In genomic region chr1:46248122-46248920, GRCh38 we compare ENCODE assay signal across 6 cellular contexts. TPM values are rescaled to one million over a fixed set of nuclear protein-coding genes. Genes with fewer than 3 reads are reported as not detected.
DNase-seq lines count a peak whose midpoint lies in the region.

No MANE protein-coding gene starts in this region.

- no peak overlapping the region for H4K91ac ChIP-seq in trophoblast cell (ENCODE audit: low read depth, low read length)

- H3K18ac ChIP-seq in trophoblast cell (ENCODE audit: low read length): no peak overlapping the region

- peak overlapping the region; percentile 86 for H3K23ac ChIP-seq in trophoblast cell (ENCODE audit: low read length)

- no peak overlapping the region for H2AK5ac ChIP-seq in trophoblast cell (ENCODE audit: low read length)

- H4K8ac ChIP-seq in trophoblast cell (ENCODE audit: low read depth, low read length): no peak overlapping the region

- H4K12ac ChIP-seq in trophoblast cell (ENCODE audit: low read depth, low read length): peak overlapping the region; percentile 13

- no peak overlapping the region for H2BK120ac ChIP-seq in trophoblast cell (ENCODE audit: insufficient read depth, low read length, poor library complexity)

- peaks cover 4% of the 10 kb centered on the region for H3K79me1 ChIP-seq in trophoblast cell (ENCODE audit: low read length)

- peak overlapping the region; percentile 46 for H2AFZ ChIP-seq in trophoblast cell (ENCODE audit: insufficient read depth, low read length, poor library complexity)

- peaks cover 6 to 14% of the 10 kb centered on the region in 2 experiments for H3K36me3 ChIP-seq in trophoblast cell (ENCODE audit: control insufficient read depth in 1 of 2, insufficient read depth in 2 of 2, low read length in 2 of 2)

- H3K4me2 ChIP-seq in trophoblast cell (ENCODE audit: low read length): peak overlapping the region; percentile 85

- H3K9ac ChIP-seq in trophoblast cell (ENCODE audit: low read length): peak overlapping the region; percentile 86

- H3K4ac ChIP-seq in trophoblast cell (ENCODE audit: low read depth, low read length): peak overlapping the region; percentile 0

- DNase-seq in DMS 273 (lab: John Stamatoyannopoulos, UW; ENCODE audit: unreplicated experiment) (peak; percentile 86), DMS 273 treated with DMSO at 0.1 percent for 48 hours (lab: John Stamatoyannopoulos, UW) (no peak), NCI-H446 treated with DMSO at 0.1 percent for 48 hours (lab: John Stamatoyannopoulos, UW) (peak; percentile 27), cerebellar cortex (ENCODE audit: low spot score) (peak; percentile 28), trophoblast cell (no peak), midbrain (lab: John Stamatoyannopoulos, UW) (no peak)

- H3K79me2 ChIP-seq in trophoblast cell (ENCODE audit: control insufficient read depth, insufficient read depth, low read length, poor library complexity): peaks cover 4% of the 10 kb centered on the region

- no peak overlapping the region for H2BK5ac ChIP-seq in trophoblast cell (ENCODE audit: low read depth, low read length, poor library complexity)

- H3K9me3 ChIP-seq in trophoblast cell (ENCODE audit: insufficient read depth, low read depth, low read length): peaks cover 2% of the 10 kb centered on the region

- no CpG with 5 or more reads among the region's 7 CpGs for WGBS in trophoblast cell (ENCODE audit: extremely low coverage, insufficient coverage, insufficient read length)

- H3K14ac ChIP-seq in trophoblast cell (ENCODE audit: low read length): no peak overlapping the region

- no peak overlapping the region for H3K27ac ChIP-seq in trophoblast cell (ENCODE audit: low read depth, low read length)

- no peaks in the 10 kb centered on the region for H3K27me3 ChIP-seq in trophoblast cell (ENCODE audit: insufficient read depth, low read length)

- H2BK12ac ChIP-seq in trophoblast cell (ENCODE audit: low read length): no peak overlapping the region

- H3K4me3 ChIP-seq in trophoblast cell (ENCODE audit: low read depth, low read length): peak overlapping the region; percentile 80

- H3K4me1 ChIP-seq in trophoblast cell (ENCODE audit: control insufficient read depth in 1 of 2, insufficient read depth in 2 of 2, low read length in 2 of 2): peaks cover 4 to 14% of the 10 kb centered on the region in 2 experiments

RNA-seq across cellular contexts. Expression of gene RAD54L, which starts 0.8 kb away (rescaled TPM):
- polyA plus RNA-seq in trophoblast cell (2013): 9.1 and 9.9 TPM in 2 replicates

RNA-seq across cellular contexts. Expression of gene LURAP1, which starts 45.2 kb away (rescaled TPM):
- polyA plus RNA-seq in trophoblast cell (2013): 1.6 and 1.7 TPM in 2 replicates

RNA-seq across cellular contexts. Expression of gene POMGNT1, which starts 50.1 kb away (rescaled TPM):
- 52.7 and 55.9 TPM in 2 replicates for polyA plus RNA-seq in trophoblast cell (2013)

RNA-seq across cellular contexts. Expression of gene LRRC41, which starts 55.1 kb away (rescaled TPM):
- polyA plus RNA-seq in trophoblast cell (2013): 43.6 and 44.3 TPM in 2 replicates

RNA-seq across cellular contexts. Expression of gene UQCRH, which starts 55.2 kb away (rescaled TPM):
- 434 and 442 TPM in 2 replicates for polyA plus RNA-seq in trophoblast cell (2013)

Comparison
In these comparisons a context has a peak if more than half of its experiments do, and no peak if none do; other contexts are left out.
1. DNase-seq: peak in DMS 273 (single experiment), NCI-H446 treated with DMSO at 0.1 percent for 48 hours (single experiment) and cerebellar cortex (single experiment); none in DMS 273 treated with DMSO at 0.1 percent for 48 hours (single experiment), trophoblast cell (0 of 2) and midbrain (single experiment).